ENCODE assay signal across 11 cellular contexts in genomic region chr2:100865819-100866462, GRCh38. TPM values are rescaled to one million over a fixed set of nuclear protein-coding genes. Genes with fewer than 3 reads are reported as not detected.
A peak's percentile ranks its signal among the peaks of the same experiment; 100 is the strongest.
DNase-seq lines count a peak whose midpoint lies in the region; ATAC-seq, FAIRE-seq and TF ChIP-seq lines count a peak whose summit lies in the region.
"Had no signal": no experiment of that assay in that cellular context is flagged by ENCODE, and none has a peak within 500 bp of the region (broad histone marks: within the 10 kb centered on the region; RNA-seq: fewer than 3 reads in every experiment).

No MANE protein-coding gene starts in this region.

- H3K9me1 ChIP-seq in endothelial cell of umbilical vein (replicated peaks; ENCODE audit: control insufficient read depth, extremely low read depth, insufficient read depth, low read length), result no peaks in the 10 kb centered on the region

- H3K27me3 ChIP-seq in endothelial cell of umbilical vein (ENCODE audit: control insufficient read depth in 2 of 2, insufficient read depth in 2 of 2, low read length in 2 of 2) (no peaks in the 10 kb centered on the region), neural progenitor cell (no peaks in the 10 kb centered on the region)

- TF ChIP-seq POLR2A in endothelial cell of umbilical vein (IDR thresholded peaks at IDR 0.05; ENCODE audit: low read depth, low read length), result no peak

- no peaks in the 10 kb centered on the region for H3F3A ChIP-seq in neural progenitor cell (ENCODE audit: low read depth)

- H3K4me1 ChIP-seq in endothelial cell of umbilical vein (ENCODE audit: control insufficient read depth, extremely low read depth, insufficient read depth, low read length) (peaks cover 6% of the 10 kb centered on the region), neural progenitor cell (no peaks in the 10 kb centered on the region)

- H3K79me2 ChIP-seq in endothelial cell of umbilical vein (ENCODE audit: control insufficient read depth, insufficient read depth, low read length) (peaks cover 45% of the 10 kb centered on the region), neural progenitor cell (ENCODE audit: low read depth) (no peaks in the 10 kb centered on the region)

- no peak overlapping the region for H3K4me3 Mint-ChIP-seq in neural progenitor cell
- H3K4me3 Mint-ChIP-seq: CD4-positive, CD25-positive, alpha-beta regulatory T cell; T-helper 2 cell treated with Interferon-gamma antibody and Interleukin-4, amounts not matched to agents 5 μg/mL and 100 μg/mL, for 36 hours had no signal

- H3K36me3 Mint-ChIP-seq in neural progenitor cell, result no peaks in the 10 kb centered on the region
- H3K36me3 Mint-ChIP-seq: CD4-positive, CD25-positive, alpha-beta regulatory T cell had no signal

- peaks cover 4% of the 10 kb centered on the region for H3K27me3 Mint-ChIP-seq in neural progenitor cell (ENCODE audit: insufficient read depth, low read depth)

- dilution Hi-C loops in endothelial cell of umbilical vein (cut with MboI; ENCODE audit: extremely low pct_ligation_motif_present, low sequenced_read_pairs), result no loop called here

- peak; percentile 69 for DNase-seq in AG20443 (ENCODE audit: low spot score)
- DNase-seq in NCI-H226, result peak; percentile 18
- DNase-seq in endothelial cell of umbilical vein (ENCODE audit: low read depth, low spot score), result peak; percentile 40
- no peak for DNase-seq in neural progenitor cell (ENCODE audit: low spot score)
- no peak for DNase-seq in NCI-H1048 (lab: John Stamatoyannopoulos, UW)
- DNase-seq in activated T-cell treated with anti-CD3 and anti-CD28 coated beads, Interleukin-2, amount 50 U/mL, for 1 hour, result no peak
- no peak for DNase-seq in stimulated activated naive CD8-positive, alpha-beta T cell treated with anti-CD3 and anti-CD28 coated beads, Interleukin-15, Interleukin-2, amounts not matched to agents 100 U/mL and 50 U/mL, for 24 hours
- DNase-seq: CD4-positive, CD25-positive, alpha-beta regulatory T cell; NCI-H1436 had no signal

- H3K9me3 Mint-ChIP-seq in neural progenitor cell, result peaks cover 9% of the 10 kb centered on the region

- no peak overlapping the region for H2AFZ ChIP-seq in endothelial cell of umbilical vein (ENCODE audit: low read depth, low read length)
- no peak overlapping the region for H2AFZ ChIP-seq in neural progenitor cell (replicated peaks)

- TF ChIP-seq CTCF in endothelial cell of umbilical vein (IDR thresholded peaks at IDR 0.05; ENCODE audit: extremely low read depth in 1 of 2, insufficient read depth in 1 of 2, low read depth in 1 of 2, low read length in 2 of 2) (no peak), neural progenitor cell (IDR thresholded peaks at IDR 0.05) (no peak)

- no peak for ATAC-seq in HG03280 (IDR thresholded peaks at IDR 0.05; ENCODE audit: unreplicated experiment)
- no peak for ATAC-seq in stimulated activated naive CD8-positive, alpha-beta T cell treated with anti-CD3 and anti-CD28 coated beads, Interleukin-15, Interleukin-2, amounts not matched to agents 100 U/mL and 50 U/mL, for 24 hours

- H3K27ac Mint-ChIP-seq in neural progenitor cell, result peak overlapping the region; percentile 21
- H3K27ac Mint-ChIP-seq: CD4-positive, CD25-positive, alpha-beta regulatory T cell; T-helper 2 cell treated with Interferon-gamma antibody and Interleukin-4, amounts not matched to agents 5 μg/mL and 100 μg/mL, for 36 hours had no signal

- H3K4me3 ChIP-seq in endothelial cell of umbilical vein (replicated peaks in 1 of 3; ENCODE audit: insufficient read depth in 1 of 3, low read depth in 1 of 3, low read length in 3 of 3) (no peak overlapping the region), neural progenitor cell (no peak overlapping the region)

- H3K4me2 ChIP-seq in endothelial cell of umbilical vein (ENCODE audit: insufficient read depth, low read length) (no peak overlapping the region), neural progenitor cell (no peak overlapping the region)

- no peaks in the 10 kb centered on the region for H4K20me1 ChIP-seq in endothelial cell of umbilical vein (replicated peaks; ENCODE audit: control insufficient read depth, extremely low read depth, insufficient read depth, low read length)
- H4K20me1 ChIP-seq in neural progenitor cell (ENCODE audit: low read depth), result no peaks in the 10 kb centered on the region

- BruUV-seq in endothelial cell of umbilical vein (replicated peaks; lab: Mats Ljungman, UMichigan), result no TSS peak

- H3K9ac ChIP-seq in endothelial cell of umbilical vein (replicated peaks; ENCODE audit: extremely low read depth, insufficient read depth, low read length) (no peak overlapping the region), neural progenitor cell (no peak overlapping the region)

- H3K36me3 ChIP-seq in endothelial cell of umbilical vein (ENCODE audit: control insufficient read depth in 2 of 2, extremely low read depth in 1 of 2, insufficient read depth in 2 of 2, low read length in 2 of 2) (no peaks in the 10 kb centered on the region), neural progenitor cell (no peaks in the 10 kb centered on the region)

- H3K9me3 ChIP-seq in endothelial cell of umbilical vein (replicated peaks; ENCODE audit: control insufficient read depth, insufficient read depth, low read length) (no peaks in the 10 kb centered on the region), neural progenitor cell (ENCODE audit: low read depth) (no peaks in the 10 kb centered on the region)

- CTCF ChIA-PET in endothelial cell of umbilical vein (lab: Charles Lee), result no interaction called here

- peak; percentile 44 for FAIRE-seq in endothelial cell of umbilical vein (lab: Jason Lieb, UNC)

- intact Hi-C loops in endothelial cell of umbilical vein (cut with micrococcal nuclease), result no loop called here

- H3K27ac ChIP-seq in endothelial cell of umbilical vein (ENCODE audit: insufficient read depth, low read depth, low read length), result no peak overlapping the region
- no peak overlapping the region for H3K27ac ChIP-seq in neural progenitor cell

- POLR2A ChIA-PET in endothelial cell of umbilical vein (lab: Charles Lee), result no interaction called here

- peaks cover 2% of the 10 kb centered on the region for H3K4me1 Mint-ChIP-seq in neural progenitor cell
- H3K4me1 Mint-ChIP-seq: CD4-positive, CD25-positive, alpha-beta regulatory T cell had no signal

TF ChIP-seq in endothelial cell of umbilical vein, 7 proteins besides CTCF, POLR2A, EP300 and RAD21:
- TF ChIP-seq FOS (IDR thresholded peaks at IDR 0.05; ENCODE audit: borderline replicate concordance, insufficient read depth, low read length), result peak; percentile 72
- no peak for TF ChIP-seq JUN (IDR thresholded peaks at IDR 0.05; ENCODE audit: borderline replicate concordance, insufficient read depth, insufficient read length, low read depth)
- TF ChIP-seq POLR2AphosphoS5 (IDR thresholded peaks at IDR 0.05; ENCODE audit: insufficient read depth, low read depth, low read length), result no peak
- no peak for TF ChIP-seq MYC (IDR thresholded peaks at IDR 0.05; ENCODE audit: low read depth, low read length)
- no peak for TF ChIP-seq EZH2 (IDR thresholded peaks at IDR 0.05; ENCODE audit: borderline replicate concordance, low read depth, low read length, severe bottlenecking)
- no peak for TF ChIP-seq GATA2 (IDR thresholded peaks at IDR 0.05; ENCODE audit: insufficient read depth, insufficient read length, low read depth, low read length)
- no peak for TF ChIP-seq MAX (IDR thresholded peaks at IDR 0.05; ENCODE audit: insufficient read depth, insufficient read length)

RNA-seq across cellular contexts. Expression of gene NPAS2, which starts 46.0 kb away (rescaled TPM):
- total RNA-seq in endothelial cell of umbilical vein (34.4 and 53.9 TPM in 2 replicates), neural progenitor cell (ENCODE audit: low replicate concordance) (0.59 and 39.4 TPM in 2 replicates)
- polyA plus RNA-seq in endothelial cell of umbilical vein, result 29.0 and 34.7 TPM in 2 replicates
- polyA plus RNA-seq in endothelial cell of umbilical vein (2011; cell fraction: cytosol; rRNA removed), result 16.6 and 22.8 TPM in 2 replicates
- polyA plus RNA-seq in endothelial cell of umbilical vein (2011; cell fraction: nucleus; rRNA removed), result 63.1 and 70.0 TPM in 2 replicates
- polyA plus RNA-seq in endothelial cell of umbilical vein (2012), result 41.1 and 51.9 TPM in 2 replicates
- polyA minus RNA-seq in endothelial cell of umbilical vein, result 38.6 and 40.9 TPM in 2 replicates
- polyA minus RNA-seq in endothelial cell of umbilical vein (2011; cell fraction: cytosol; rRNA and poly(A)+ RNA removed), result 3.3 TPM
- 46.1 and 69.1 TPM in 2 replicates for polyA minus RNA-seq in endothelial cell of umbilical vein (2011; cell fraction: nucleus; rRNA and poly(A)+ RNA removed)

Comparison
In these comparisons a context has a peak if more than half of its experiments do, and no peak if none do; other contexts are left out.
1. DNase-seq: peak in AG20443 (single experiment), NCI-H226 (single experiment) and endothelial cell of umbilical vein (single experiment); none in neural progenitor cell (single experiment), NCI-H1048 (single experiment), activated T-cell treated with anti-CD3 and anti-CD28 coated beads, Interleukin-2, amount 50 U/mL, for 1 hour (single experiment) and stimulated activated naive CD8-positive, alpha-beta T cell treated with anti-CD3 and anti-CD28 coated beads, Interleukin-15, Interleukin-2, amounts not matched to agents 100 U/mL and 50 U/mL, for 24 hours (single experiment).